ENCODE assay signal across 1 cellular context in genomic region chr19:13155472-13156284, GRCh38.
TF ChIP-seq lines count a peak whose summit lies in the region.

No MANE protein-coding gene starts in this region.

TF ChIP-seq in HepG2, 621 proteins besides CTCF, POLR2A, EP300 and RAD21 (continued from another document and continues in another):
- TF ChIP-seq GMEB1 (CRISPR knock-in tag; IDR thresholded peaks at IDR 0.05; ENCODE audit: borderline replicate concordance) (0 out of 2 replicates have a peak, but pooled peaks have one; percentile 21), STAG1 (CRISPR knock-in tag; IDR thresholded peaks at IDR 0.05) (no peak), GPN1 (CRISPR knock-in tag; IDR thresholded peaks at IDR 0.05; ENCODE audit: borderline replicate concordance) (no peak), PHF5A (CRISPR knock-in tag; IDR thresholded peaks at IDR 0.05; ENCODE audit: low read depth, unreplicated experiment) (no peak), ZNF414 (CRISPR knock-in tag; IDR thresholded peaks at IDR 0.05) (no peak), PPARG (CRISPR knock-in tag; conservative IDR thresholded peaks at IDR 0.05) (peak; percentile 9; the same call in 1 of the 2 replicates), ATF7-NPFF (CRISPR knock-in tag; IDR thresholded peaks at IDR 0.05; ENCODE audit: low read depth) (0 out of 2 replicates have a peak, but pooled peaks have one; percentile 44), SP1 (IDR thresholded peaks at IDR 0.05) (no peak), SP1 (CRISPR knock-in tag; IDR thresholded peaks at IDR 0.05) (no peak), ZNF709 (CRISPR knock-in tag; IDR thresholded peaks at IDR 0.05) (peak; percentile 60), POLR2AphosphoS5 (IDR thresholded peaks at IDR 0.05; ENCODE audit: low read depth, low read length) (peak; percentile 25), AGO1 (IDR thresholded peaks at IDR 0.05; ENCODE audit: low read depth, low read length, poor library complexity, severe bottlenecking) (peak; percentile 94), ZNF343 (CRISPR knock-in tag; IDR thresholded peaks at IDR 0.05) (0 out of 2 replicates have a peak, but pooled peaks have one; percentile 24), ZNF567 (CRISPR knock-in tag; IDR thresholded peaks at IDR 0.05; ENCODE audit: borderline replicate concordance) (no peak), ZNF44 (CRISPR knock-in tag; IDR thresholded peaks at IDR 0.05) (no peak), PITX1 (CRISPR knock-in tag; IDR thresholded peaks at IDR 0.05) (no peak), FOXJ3 (CRISPR knock-in tag; IDR thresholded peaks at IDR 0.05; ENCODE audit: borderline replicate concordance) (no peak), TP53 (CRISPR knock-in tag; conservative IDR thresholded peaks at IDR 0.05) (no peak), SAFB2 (CRISPR knock-in tag; IDR thresholded peaks at IDR 0.05; ENCODE audit: borderline replicate concordance, low read depth) (0 out of 2 replicates have a peak, but pooled peaks have one; percentile 10), MYPOP (CRISPR knock-in tag; IDR thresholded peaks at IDR 0.05) (no peak; the same call in 1 of the 2 replicates), CBFB (CRISPR knock-in tag; IDR thresholded peaks at IDR 0.05) (no peak), NCOA2 (CRISPR knock-in tag; IDR thresholded peaks at IDR 0.05) (no peak), RCOR2 (CRISPR knock-in tag; IDR thresholded peaks at IDR 0.05) (no peak), HIVEP1 (CRISPR knock-in tag; IDR thresholded peaks at IDR 0.05) (peak; percentile 79; the same call in 1 of the 2 replicates), RBFOX2 (IDR thresholded peaks at IDR 0.05; ENCODE audit: low read depth, low read length) (peak; percentile 82), ZFY (CRISPR knock-in tag; IDR thresholded peaks at IDR 0.05) (no peak), SETDB1 (CRISPR knock-in tag; IDR thresholded peaks at IDR 0.05; ENCODE audit: borderline replicate concordance) (no peak), ZNF33A (CRISPR knock-in tag; IDR thresholded peaks at IDR 0.05; ENCODE audit: borderline replicate concordance) (0 out of 2 replicates have a peak, but pooled peaks have one; percentile 49), STAT5B (CRISPR knock-in tag; IDR thresholded peaks at IDR 0.05) (no peak), ZNF430 (CRISPR knock-in tag; IDR thresholded peaks at IDR 0.05) (peak; percentile 44; the same call in 1 of the 2 replicates), ZNF205 (CRISPR knock-in tag; IDR thresholded peaks at IDR 0.05) (no peak), ZNF790 (CRISPR knock-in tag; IDR thresholded peaks at IDR 0.05; ENCODE audit: borderline replicate concordance) (no peak), ZMYM2 (CRISPR knock-in tag; IDR thresholded peaks at IDR 0.05) (0 out of 2 replicates have a peak, but pooled peaks have one; percentile 14), ZNF451 (CRISPR knock-in tag; IDR thresholded peaks at IDR 0.05) (no peak), GATAD2A (CRISPR knock-in tag; IDR thresholded peaks at IDR 0.05) (no peak), NONO (IDR thresholded peaks at IDR 0.05) (no peak), NONO (CRISPR knock-in tag; conservative IDR thresholded peaks at IDR 0.05) (peak; percentile 50; the same call in 1 of the 2 replicates), SP4 (CRISPR knock-in tag; IDR thresholded peaks at IDR 0.05) (0 out of 2 replicates have a peak, but pooled peaks have one; percentile 14), ZSCAN29 (CRISPR knock-in tag; conservative IDR thresholded peaks at IDR 0.05) (peak; percentile 47; the same call in 1 of the 2 replicates), ZZZ3 (CRISPR knock-in tag; IDR thresholded peaks at IDR 0.05; ENCODE audit: borderline replicate concordance) (peak; percentile 26; the same call in 1 of the 2 replicates), SAP130 (CRISPR knock-in tag; IDR thresholded peaks at IDR 0.05; ENCODE audit: low read depth) (peak; percentile 68), TOPORS (CRISPR knock-in tag; IDR thresholded peaks at IDR 0.05) (no peak), GATA4 (IDR thresholded peaks at IDR 0.05; ENCODE audit: borderline replicate concordance, low read depth) (no peak), PRDM4 (CRISPR knock-in tag; IDR thresholded peaks at IDR 0.05; ENCODE audit: borderline replicate concordance) (no peak), ZNF782 (CRISPR knock-in tag; IDR thresholded peaks at IDR 0.05; ENCODE audit: borderline replicate concordance) (no peak), GABPA (IDR thresholded peaks at IDR 0.05; ENCODE audit: low read depth, low read length) (peak; percentile 60), GABPA (CRISPR knock-in tag; IDR thresholded peaks at IDR 0.05; ENCODE audit: low read depth) (peak; percentile 70), SPEN (CRISPR knock-in tag; IDR thresholded peaks at IDR 0.05; ENCODE audit: low read depth) (peak; percentile 32; the same call in 1 of the 2 replicates), ZNF580 (CRISPR knock-in tag; IDR thresholded peaks at IDR 0.05; ENCODE audit: borderline replicate concordance, low read depth) (peak; percentile 62; the same call in 1 of the 2 replicates), TSC22D2 (CRISPR knock-in tag; IDR thresholded peaks at IDR 0.05; ENCODE audit: borderline replicate concordance) (no peak), ZNF816 (CRISPR knock-in tag; IDR thresholded peaks at IDR 0.05; ENCODE audit: borderline replicate concordance) (peak; percentile 89), HDAC6 (IDR thresholded peaks at IDR 0.05; ENCODE audit: low read depth, low read length) (no peak), ZFAT (CRISPR knock-in tag; conservative IDR thresholded peaks at IDR 0.05) (no peak)
- TF ChIP-seq, protein P1, sequence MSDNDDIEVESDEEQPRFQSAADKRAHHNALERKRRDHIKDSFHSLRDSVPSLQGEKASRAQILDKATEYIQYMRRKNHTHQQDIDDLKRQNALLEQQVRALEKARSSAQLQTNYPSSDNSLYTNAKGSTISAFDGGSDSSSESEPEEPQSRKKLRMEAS (IDR thresholded peaks at IDR 0.05): peak; percentile 39; the same call in 1 of the 2 replicates
- TF ChIP-seq, protein P2, sequence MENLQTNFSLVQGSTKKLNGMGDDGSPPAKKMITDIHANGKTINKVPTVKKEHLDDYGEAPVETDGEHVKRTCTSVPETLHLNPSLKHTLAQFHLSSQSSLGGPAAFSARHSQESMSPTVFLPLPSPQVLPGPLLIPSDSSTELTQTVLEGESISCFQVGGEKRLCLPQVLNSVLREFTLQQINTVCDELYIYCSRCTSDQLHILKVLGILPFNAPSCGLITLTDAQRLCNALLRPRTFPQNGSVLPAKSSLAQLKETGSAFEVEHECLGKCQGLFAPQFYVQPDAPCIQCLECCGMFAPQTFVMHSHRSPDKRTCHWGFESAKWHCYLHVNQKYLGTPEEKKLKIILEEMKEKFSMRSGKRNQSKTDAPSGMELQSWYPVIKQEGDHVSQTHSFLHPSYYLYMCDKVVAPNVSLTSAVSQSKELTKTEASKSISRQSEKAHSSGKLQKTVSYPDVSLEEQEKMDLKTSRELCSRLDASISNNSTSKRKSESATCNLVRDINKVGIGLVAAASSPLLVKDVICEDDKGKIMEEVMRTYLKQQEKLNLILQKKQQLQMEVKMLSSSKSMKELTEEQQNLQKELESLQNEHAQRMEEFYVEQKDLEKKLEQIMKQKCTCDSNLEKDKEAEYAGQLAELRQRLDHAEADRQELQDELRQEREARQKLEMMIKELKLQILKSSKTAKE (CRISPR knock-in tag; IDR thresholded peaks at IDR 0.05; ENCODE audit: borderline replicate concordance): peak; percentile 88
- TF ChIP-seq, protein P3, sequence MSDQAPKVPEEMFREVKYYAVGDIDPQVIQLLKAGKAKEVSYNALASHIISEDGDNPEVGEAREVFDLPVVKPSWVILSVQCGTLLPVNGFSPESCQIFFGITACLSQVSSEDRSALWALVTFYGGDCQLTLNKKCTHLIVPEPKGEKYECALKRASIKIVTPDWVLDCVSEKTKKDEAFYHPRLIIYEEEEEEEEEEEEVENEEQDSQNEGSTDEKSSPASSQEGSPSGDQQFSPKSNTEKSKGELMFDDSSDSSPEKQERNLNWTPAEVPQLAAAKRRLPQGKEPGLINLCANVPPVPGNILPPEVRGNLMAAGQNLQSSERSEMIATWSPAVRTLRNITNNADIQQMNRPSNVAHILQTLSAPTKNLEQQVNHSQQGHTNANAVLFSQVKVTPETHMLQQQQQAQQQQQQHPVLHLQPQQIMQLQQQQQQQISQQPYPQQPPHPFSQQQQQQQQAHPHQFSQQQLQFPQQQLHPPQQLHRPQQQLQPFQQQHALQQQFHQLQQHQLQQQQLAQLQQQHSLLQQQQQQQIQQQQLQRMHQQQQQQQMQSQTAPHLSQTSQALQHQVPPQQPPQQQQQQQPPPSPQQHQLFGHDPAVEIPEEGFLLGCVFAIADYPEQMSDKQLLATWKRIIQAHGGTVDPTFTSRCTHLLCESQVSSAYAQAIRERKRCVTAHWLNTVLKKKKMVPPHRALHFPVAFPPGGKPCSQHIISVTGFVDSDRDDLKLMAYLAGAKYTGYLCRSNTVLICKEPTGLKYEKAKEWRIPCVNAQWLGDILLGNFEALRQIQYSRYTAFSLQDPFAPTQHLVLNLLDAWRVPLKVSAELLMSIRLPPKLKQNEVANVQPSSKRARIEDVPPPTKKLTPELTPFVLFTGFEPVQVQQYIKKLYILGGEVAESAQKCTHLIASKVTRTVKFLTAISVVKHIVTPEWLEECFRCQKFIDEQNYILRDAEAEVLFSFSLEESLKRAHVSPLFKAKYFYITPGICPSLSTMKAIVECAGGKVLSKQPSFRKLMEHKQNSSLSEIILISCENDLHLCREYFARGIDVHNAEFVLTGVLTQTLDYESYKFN (CRISPR knock-in tag; conservative IDR thresholded peaks at IDR 0.05): peak; percentile 36; the same call in 1 of the 2 replicates
- TF ChIP-seq, protein P4, sequence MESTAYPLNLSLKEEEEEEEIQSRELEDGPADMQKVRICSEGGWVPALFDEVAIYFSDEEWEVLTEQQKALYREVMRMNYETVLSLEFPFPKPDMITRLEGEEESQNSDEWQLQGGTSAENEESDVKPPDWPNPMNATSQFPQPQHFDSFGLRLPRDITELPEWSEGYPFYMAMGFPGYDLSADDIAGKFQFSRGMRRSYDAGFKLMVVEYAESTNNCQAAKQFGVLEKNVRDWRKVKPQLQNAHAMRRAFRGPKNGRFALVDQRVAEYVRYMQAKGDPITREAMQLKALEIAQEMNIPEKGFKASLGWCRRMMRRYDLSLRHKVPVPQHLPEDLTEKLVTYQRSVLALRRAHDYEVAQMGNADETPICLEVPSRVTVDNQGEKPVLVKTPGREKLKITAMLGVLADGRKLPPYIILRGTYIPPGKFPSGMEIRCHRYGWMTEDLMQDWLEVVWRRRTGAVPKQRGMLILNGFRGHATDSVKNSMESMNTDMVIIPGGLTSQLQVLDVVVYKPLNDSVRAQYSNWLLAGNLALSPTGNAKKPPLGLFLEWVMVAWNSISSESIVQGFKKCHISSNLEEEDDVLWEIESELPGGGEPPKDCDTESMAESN (CRISPR knock-in tag; conservative IDR thresholded peaks at IDR 0.05): no peak
